24 cellular contexts compared by ENCODE assay signal in the genomic region with DNA sequence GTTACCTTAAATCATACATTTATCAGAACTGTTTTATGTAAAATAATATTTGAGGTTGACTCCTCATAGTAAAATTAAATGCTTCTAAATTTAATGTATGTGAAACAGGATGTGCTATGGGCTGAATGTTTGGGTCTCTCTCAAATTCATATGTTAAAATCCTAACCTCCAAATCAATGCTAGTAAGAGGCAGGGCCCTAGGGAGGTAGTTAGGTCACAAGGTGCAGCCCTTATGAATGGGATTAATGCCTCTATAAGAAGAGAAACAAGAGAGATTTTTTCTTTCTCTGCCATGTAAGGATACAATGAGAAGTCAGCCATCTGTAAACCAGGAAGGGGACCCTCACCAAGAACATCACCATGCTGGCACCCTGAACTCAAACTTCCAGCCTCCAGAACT.
"Had no signal": no experiment of that assay in that cellular context is flagged by ENCODE, and none has a peak within 500 bp of the region (broad histone marks: within the 10 kb centered on the region; RNA-seq: fewer than 3 reads in every experiment).

No MANE protein-coding gene starts in this region.

- H3K27ac Mint-ChIP-seq: effector memory CD8-positive, alpha-beta T cell; naive thymus-derived CD4-positive, alpha-beta T cell; nephron; neural progenitor cell; progenitor cell of endocrine pancreas; stimulated activated naive CD8-positive, alpha-beta T cell treated with anti-CD3 and anti-CD28 coated beads, Interleukin-15, amount 100 ng/mL, for 72 hours had no signal

- H3K4me3 Mint-ChIP-seq: effector memory CD8-positive, alpha-beta T cell; naive thymus-derived CD4-positive, alpha-beta T cell; nephron; neural progenitor cell; stimulated activated naive CD8-positive, alpha-beta T cell treated with anti-CD3 and anti-CD28 coated beads, Interleukin-15, amount 100 ng/mL, for 72 hours had no signal

- H3K27me3 ChIP-seq: colonic mucosa, gastrocnemius medialis, thyroid gland, vagina had no signal

- H3K4me2 ChIP-seq: neural progenitor cell, smooth muscle cell had no signal

- H3K27me3 Mint-ChIP-seq: progenitor cell of endocrine pancreas had no signal

- H3K9me3 Mint-ChIP-seq: effector memory CD8-positive, alpha-beta T cell; naive thymus-derived CD4-positive, alpha-beta T cell; nephron; neural progenitor cell; stimulated activated naive CD8-positive, alpha-beta T cell treated with anti-CD3 and anti-CD28 coated beads, Interleukin-15, amount 100 ng/mL, for 72 hours had no signal

- ATAC-seq: effector memory CD8-positive, alpha-beta T cell; gastrocnemius medialis; left lung; naive thymus-derived CD4-positive, alpha-beta T cell; sciatic nerve; stimulated activated naive CD8-positive, alpha-beta T cell treated with anti-CD3 and anti-CD28 coated beads, Interleukin-15, amount 100 ng/mL, for 72 hours had no signal

- H2AFZ ChIP-seq: neural progenitor cell, parathyroid adenoma had no signal

- H3K9ac ChIP-seq: neural progenitor cell, parathyroid adenoma had no signal

- H3K4me3 ChIP-seq: colonic mucosa, gastrocnemius medialis, left lung, neural progenitor cell, smooth muscle cell, thyroid gland, vagina had no signal

- H3K27ac ChIP-seq: colonic mucosa, gastrocnemius medialis, left lung, neural progenitor cell, parathyroid adenoma, thyroid gland, vagina had no signal

- H3K36me3 ChIP-seq: colonic mucosa, gastrocnemius medialis, left lung, neural progenitor cell, thyroid gland, vagina had no signal

- H3K4me1 Mint-ChIP-seq: naive thymus-derived CD4-positive, alpha-beta T cell; nephron; stimulated activated naive CD8-positive, alpha-beta T cell treated with anti-CD3 and anti-CD28 coated beads, Interleukin-15, amount 100 ng/mL, for 72 hours had no signal

- H3K9me3 ChIP-seq: colonic mucosa, gastrocnemius medialis, left lung, thyroid gland, vagina had no signal

- H3K4me1 ChIP-seq: colonic mucosa, gastrocnemius medialis, left lung, parathyroid adenoma, thyroid gland, vagina had no signal

- H3K36me3 Mint-ChIP-seq: naive thymus-derived CD4-positive, alpha-beta T cell; neural progenitor cell had no signal

- DNase-seq: colonic mucosa; effector memory CD8-positive, alpha-beta T cell; gastrocnemius medialis; head of caudate nucleus; kidney; left lung; mesenchymal stem cell; midbrain; naive thymus-derived CD4-positive, alpha-beta T cell; stimulated activated CD4-positive, alpha-beta T cell treated with anti-CD3 and anti-CD28 coated beads, Interleukin-12 subunit alpha, Interleukin-12 subunit beta, amount 100 ng/mL, for 4 hours; stimulated activated CD4-positive, alpha-beta T cell treated with anti-CD3 and anti-CD28 coated beads, Interleukin-1b, Interleukin-23, amount 100 ng/mL, for 48 hours; stimulated activated CD4-positive, alpha-beta T cell treated with anti-CD3 and anti-CD28 coated beads, Interleukin-4, amount 100 ng/mL, for 1 hour; stimulated activated CD8-positive, alpha-beta memory T cell treated with anti-CD3 and anti-CD28 coated beads, Interleukin-4, amount 100 ng/mL, for 48 hours; stimulated activated naive CD4-positive, alpha-beta T cell; stimulated activated naive CD8-positive, alpha-beta T cell treated with anti-CD3 and anti-CD28 coated beads, Interleukin-15, amount 100 ng/mL, for 72 hours; thyroid gland; trophoblast cell had no signal

- H3K79me2 ChIP-seq: parathyroid adenoma had no signal
